Comparison of ENCODE assay signal across 2 cellular contexts in the genomic region with DNA sequence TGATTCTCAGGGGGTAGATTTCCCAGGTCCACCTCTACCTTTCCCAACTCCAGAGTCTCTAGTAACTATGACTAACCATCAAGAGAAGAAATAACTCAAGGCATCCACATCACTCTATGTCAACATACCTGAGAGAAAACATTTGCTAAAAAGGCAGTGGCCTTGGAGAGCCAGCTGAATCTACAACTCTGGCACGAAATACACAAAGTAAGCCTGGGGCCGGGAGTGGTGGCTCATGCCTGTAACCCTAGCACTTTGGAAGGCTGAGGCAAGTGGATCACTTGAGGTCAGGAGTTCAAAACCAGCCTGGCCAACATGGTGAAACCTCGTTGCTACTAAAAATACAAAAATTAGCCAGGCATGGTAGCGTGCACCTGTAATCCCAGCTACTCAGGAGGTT.
TF ChIP-seq lines count a peak whose summit lies in the region.
"Not testable (repeated sequence)": the region's sequence is repeated elsewhere in the genome, so short reads cannot be mapped to it uniquely, and the experiment has no call there.

No MANE protein-coding gene starts in this region.

TF ChIP-seq in WTC11, 78 proteins besides CTCF, POLR2A, EP300 and RAD21:
- 0 out of 2 replicates have a peak, but pooled peaks have one; percentile 14 for TF ChIP-seq GABPB1 (CRISPR knock-in tag; IDR thresholded peaks at IDR 0.05)

TF ChIP-seq in HepG2, 621 proteins besides CTCF, POLR2A, EP300 and RAD21:
- TF ChIP-seq, protein P1, sequence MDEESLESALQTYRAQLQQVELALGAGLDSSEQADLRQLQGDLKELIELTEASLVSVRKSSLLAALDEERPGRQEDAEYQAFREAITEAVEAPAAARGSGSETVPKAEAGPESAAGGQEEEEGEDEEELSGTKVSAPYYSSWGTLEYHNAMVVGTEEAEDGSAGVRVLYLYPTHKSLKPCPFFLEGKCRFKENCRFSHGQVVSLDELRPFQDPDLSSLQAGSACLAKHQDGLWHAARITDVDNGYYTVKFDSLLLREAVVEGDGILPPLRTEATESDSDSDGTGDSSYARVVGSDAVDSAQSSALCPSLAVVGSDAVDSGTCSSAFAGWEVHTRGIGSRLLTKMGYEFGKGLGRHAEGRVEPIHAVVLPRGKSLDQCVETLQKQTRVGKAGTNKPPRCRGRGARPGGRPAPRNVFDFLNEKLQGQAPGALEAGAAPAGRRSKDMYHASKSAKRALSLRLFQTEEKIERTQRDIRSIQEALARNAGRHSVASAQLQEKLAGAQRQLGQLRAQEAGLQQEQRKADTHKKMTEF (CRISPR knock-in tag; IDR thresholded peaks at IDR 0.05), result peak; percentile 27; the same call in 1 of the 2 replicates
- peak; percentile 43; the same call in 1 of the 2 replicates for TF ChIP-seq FOXA3 (CRISPR knock-in tag; IDR thresholded peaks at IDR 0.05)
- TF ChIP-seq TEAD3 (CRISPR knock-in tag; optimal IDR thresholded peaks at IDR 0.05; ENCODE audit: borderline replicate concordance), result peak; percentile 62
- TF ChIP-seq, protein P2, sequence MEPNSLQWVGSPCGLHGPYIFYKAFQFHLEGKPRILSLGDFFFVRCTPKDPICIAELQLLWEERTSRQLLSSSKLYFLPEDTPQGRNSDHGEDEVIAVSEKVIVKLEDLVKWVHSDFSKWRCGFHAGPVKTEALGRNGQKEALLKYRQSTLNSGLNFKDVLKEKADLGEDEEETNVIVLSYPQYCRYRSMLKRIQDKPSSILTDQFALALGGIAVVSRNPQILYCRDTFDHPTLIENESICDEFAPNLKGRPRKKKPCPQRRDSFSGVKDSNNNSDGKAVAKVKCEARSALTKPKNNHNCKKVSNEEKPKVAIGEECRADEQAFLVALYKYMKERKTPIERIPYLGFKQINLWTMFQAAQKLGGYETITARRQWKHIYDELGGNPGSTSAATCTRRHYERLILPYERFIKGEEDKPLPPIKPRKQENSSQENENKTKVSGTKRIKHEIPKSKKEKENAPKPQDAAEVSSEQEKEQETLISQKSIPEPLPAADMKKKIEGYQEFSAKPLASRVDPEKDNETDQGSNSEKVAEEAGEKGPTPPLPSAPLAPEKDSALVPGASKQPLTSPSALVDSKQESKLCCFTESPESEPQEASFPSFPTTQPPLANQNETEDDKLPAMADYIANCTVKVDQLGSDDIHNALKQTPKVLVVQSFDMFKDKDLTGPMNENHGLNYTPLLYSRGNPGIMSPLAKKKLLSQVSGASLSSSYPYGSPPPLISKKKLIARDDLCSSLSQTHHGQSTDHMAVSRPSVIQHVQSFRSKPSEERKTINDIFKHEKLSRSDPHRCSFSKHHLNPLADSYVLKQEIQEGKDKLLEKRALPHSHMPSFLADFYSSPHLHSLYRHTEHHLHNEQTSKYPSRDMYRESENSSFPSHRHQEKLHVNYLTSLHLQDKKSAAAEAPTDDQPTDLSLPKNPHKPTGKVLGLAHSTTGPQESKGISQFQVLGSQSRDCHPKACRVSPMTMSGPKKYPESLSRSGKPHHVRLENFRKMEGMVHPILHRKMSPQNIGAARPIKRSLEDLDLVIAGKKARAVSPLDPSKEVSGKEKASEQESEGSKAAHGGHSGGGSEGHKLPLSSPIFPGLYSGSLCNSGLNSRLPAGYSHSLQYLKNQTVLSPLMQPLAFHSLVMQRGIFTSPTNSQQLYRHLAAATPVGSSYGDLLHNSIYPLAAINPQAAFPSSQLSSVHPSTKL (CRISPR knock-in tag; IDR thresholded peaks at IDR 0.05), result peak; percentile 52
- TF ChIP-seq, protein P3, sequence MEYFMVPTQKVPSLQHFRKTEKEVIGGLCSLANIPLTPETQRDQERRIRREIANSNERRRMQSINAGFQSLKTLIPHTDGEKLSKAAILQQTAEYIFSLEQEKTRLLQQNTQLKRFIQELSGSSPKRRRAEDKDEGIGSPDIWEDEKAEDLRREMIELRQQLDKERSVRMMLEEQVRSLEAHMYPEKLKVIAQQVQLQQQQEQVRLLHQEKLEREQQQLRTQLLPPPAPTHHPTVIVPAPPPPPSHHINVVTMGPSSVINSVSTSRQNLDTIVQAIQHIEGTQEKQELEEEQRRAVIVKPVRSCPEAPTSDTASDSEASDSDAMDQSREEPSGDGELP (IDR thresholded peaks at IDR 0.05; ENCODE audit: borderline replicate concordance, low read depth), result peak; percentile 93
- TF ChIP-seq MED1 (CRISPR knock-in tag; IDR thresholded peaks at IDR 0.05), result 0 out of 2 replicates have a peak, but pooled peaks have one; percentile 15
- 0 out of 2 replicates have a peak, but pooled peaks have one; percentile 30 for TF ChIP-seq ZNF878 (CRISPR knock-in tag; IDR thresholded peaks at IDR 0.05)
- not testable (repeated sequence) for TF ChIP-seq FOXA1 (IDR thresholded peaks at IDR 0.05)
- TF ChIP-seq FOXA1 (CRISPR knock-in tag; IDR thresholded peaks at IDR 0.05), result peak; percentile 71
- TF ChIP-seq HNF4A (CRISPR knock-in tag; IDR thresholded peaks at IDR 0.05), result peak; percentile 47
- 0 out of 2 replicates have a peak, but pooled peaks have one; percentile 42 for TF ChIP-seq GATAD2A (CRISPR knock-in tag; IDR thresholded peaks at IDR 0.05)
- peak; percentile 33; the same call in 1 of the 2 replicates for TF ChIP-seq ADNP (CRISPR knock-in tag; IDR thresholded peaks at IDR 0.05)
- TF ChIP-seq NR2F1 (CRISPR knock-in tag; IDR thresholded peaks at IDR 0.05), result 0 out of 4 replicates have a peak, but pooled peaks of 1 of the 2 experiments have one; percentile 24
- TF ChIP-seq FOSL2 (CRISPR knock-in tag; IDR thresholded peaks at IDR 0.05), result 0 out of 2 replicates have a peak, but pooled peaks have one; percentile 17
- peak; percentile 55 for TF ChIP-seq ZNF629 (CRISPR knock-in tag; conservative IDR thresholded peaks at IDR 0.05)
- TF ChIP-seq RARA (CRISPR knock-in tag; IDR thresholded peaks at IDR 0.05), result peak; percentile 58
